In genomic region chr10:124791378-124792348, GRCh38 we compare ENCODE assay signal across 1 cellular context.
TF ChIP-seq lines count a peak whose summit lies in the region.

Gene EEF1AKMT2 (minus strand): TSS chr10:124791887. CDS start chr10:124791833, 54 bp downstream.

TF ChIP-seq in HepG2, 621 proteins besides CTCF, POLR2A, EP300 and RAD21 (continued from another document and continues in another):
- peak; percentile 83 for TF ChIP-seq ZBTB34 (CRISPR knock-in tag; IDR thresholded peaks at IDR 0.05)
- TF ChIP-seq MYNN (CRISPR knock-in tag; IDR thresholded peaks at IDR 0.05; ENCODE audit: low read depth), result no peak; the same call in 1 of the 2 replicates
- TF ChIP-seq ZNF629 (CRISPR knock-in tag; conservative IDR thresholded peaks at IDR 0.05), result 0 out of 2 replicates have a peak, but pooled peaks have one; percentile 9
- peak; percentile 68 for TF ChIP-seq SKIL (CRISPR knock-in tag; IDR thresholded peaks at IDR 0.05; ENCODE audit: borderline replicate concordance)
- peak; percentile 96 for TF ChIP-seq ZNF772 (CRISPR knock-in tag; IDR thresholded peaks at IDR 0.05)
- peak; percentile 77; the same call in 1 of the 2 replicates for TF ChIP-seq ZNF768 (CRISPR knock-in tag; IDR thresholded peaks at IDR 0.05)
- TF ChIP-seq ZNF367 (CRISPR knock-in tag; IDR thresholded peaks at IDR 0.05; ENCODE audit: borderline replicate concordance), result peak; percentile 80; the same call in 1 of the 2 replicates
- TF ChIP-seq PHF5A (CRISPR knock-in tag; IDR thresholded peaks at IDR 0.05; ENCODE audit: low read depth, unreplicated experiment), result peak; percentile 80
- TF ChIP-seq SOX6 (IDR thresholded peaks at IDR 0.05), result no peak
- peak; percentile 61 for TF ChIP-seq SOX6 (CRISPR knock-in tag; IDR thresholded peaks at IDR 0.05)
- 0 out of 2 replicates have a peak, but pooled peaks have one; percentile 17 for TF ChIP-seq ARID3A (IDR thresholded peaks at IDR 0.05; ENCODE audit: low read depth, low read length)
- peak; percentile 68; the same call in 1 of the 2 replicates for TF ChIP-seq CREBL2 (CRISPR knock-in tag; IDR thresholded peaks at IDR 0.05; ENCODE audit: borderline replicate concordance)
- TF ChIP-seq ZNF792 (CRISPR knock-in tag; IDR thresholded peaks at IDR 0.05), result peak; percentile 90
- TF ChIP-seq ETS1 (CRISPR knock-in tag; IDR thresholded peaks at IDR 0.05), result no peak
- TF ChIP-seq ZNF296 (CRISPR knock-in tag; conservative IDR thresholded peaks at IDR 0.05), result no peak
- TF ChIP-seq MED8 (CRISPR knock-in tag; IDR thresholded peaks at IDR 0.05; ENCODE audit: insufficient replicate concordance), result peak; percentile 92
- 0 out of 2 replicates have a peak, but pooled peaks have one; percentile 16 for TF ChIP-seq ZNF569 (CRISPR knock-in tag; IDR thresholded peaks at IDR 0.05; ENCODE audit: borderline replicate concordance)
- no peak for TF ChIP-seq ZNF260 (CRISPR knock-in tag; IDR thresholded peaks at IDR 0.05; ENCODE audit: borderline replicate concordance, low read depth)
- 0 out of 2 replicates have a peak, but pooled peaks have one; percentile 19 for TF ChIP-seq ELF4 (CRISPR knock-in tag; IDR thresholded peaks at IDR 0.05; ENCODE audit: borderline replicate concordance)
- peak; percentile 60; the same call in 1 of the 2 replicates for TF ChIP-seq ZNF724P (CRISPR knock-in tag; IDR thresholded peaks at IDR 0.05; ENCODE audit: borderline replicate concordance)
- peak; percentile 85 for TF ChIP-seq POLR2AphosphoS5 (IDR thresholded peaks at IDR 0.05; ENCODE audit: low read depth, low read length)
- TF ChIP-seq ZNF280D (CRISPR knock-in tag; IDR thresholded peaks at IDR 0.05), result peak; percentile 67; the same call in 1 of the 2 replicates
- TF ChIP-seq CREM (IDR thresholded peaks at IDR 0.05), result no peak; the same call in 1 of the 2 replicates
- TF ChIP-seq CREM (CRISPR knock-in tag; IDR thresholded peaks at IDR 0.05), result no peak
- TF ChIP-seq FOXP4 (CRISPR knock-in tag; IDR thresholded peaks at IDR 0.05), result no peak
- TF ChIP-seq HNRNPLL (IDR thresholded peaks at IDR 0.05; ENCODE audit: low read depth, low read length, poor library complexity, severe bottlenecking), result peak; percentile 96
- no peak for TF ChIP-seq ZNF782 (CRISPR knock-in tag; IDR thresholded peaks at IDR 0.05; ENCODE audit: borderline replicate concordance)
- peak; percentile 96 for TF ChIP-seq KDM3A (CRISPR knock-in tag; IDR thresholded peaks at IDR 0.05; ENCODE audit: low read depth)
- no peak for TF ChIP-seq SNRNP70 (IDR thresholded peaks at IDR 0.05; ENCODE audit: low read depth, low read length)
- TF ChIP-seq EHMT2 (IDR thresholded peaks at IDR 0.05; ENCODE audit: borderline replicate concordance, low read depth, low read length), result no peak
- peak; percentile 81 for TF ChIP-seq ARID5B (CRISPR knock-in tag; IDR thresholded peaks at IDR 0.05)
- peak; percentile 69 for TF ChIP-seq ZSCAN30 (CRISPR knock-in tag; IDR thresholded peaks at IDR 0.05)
- no peak for TF ChIP-seq CENPX (CRISPR knock-in tag; IDR thresholded peaks at IDR 0.05)
- peak; percentile 65; the same call in 1 of the 2 replicates for TF ChIP-seq ERF (CRISPR knock-in tag; IDR thresholded peaks at IDR 0.05)
- TF ChIP-seq HCFC1 (IDR thresholded peaks at IDR 0.05; ENCODE audit: low read depth, low read length), result peak; percentile 52; the same call in 1 of the 2 replicates
- TF ChIP-seq FOXA3 (CRISPR knock-in tag; IDR thresholded peaks at IDR 0.05), result peak; percentile 56
- peak; percentile 81; the same call in 1 of the 2 replicates for TF ChIP-seq ZFP1 (CRISPR knock-in tag; IDR thresholded peaks at IDR 0.05)
- TF ChIP-seq ZNF33A (CRISPR knock-in tag; IDR thresholded peaks at IDR 0.05; ENCODE audit: borderline replicate concordance), result peak; percentile 90; the same call in 1 of the 2 replicates
- TF ChIP-seq ZNF510 (CRISPR knock-in tag; IDR thresholded peaks at IDR 0.05; ENCODE audit: low read depth), result no peak
- peak; percentile 96 for TF ChIP-seq ZBTB2 (CRISPR knock-in tag; IDR thresholded peaks at IDR 0.05; ENCODE audit: low read depth)
- peak; percentile 92 for TF ChIP-seq NAIF1 (CRISPR knock-in tag; IDR thresholded peaks at IDR 0.05; ENCODE audit: borderline replicate concordance)
- peak; percentile 86 for TF ChIP-seq ISL2 (CRISPR knock-in tag; IDR thresholded peaks at IDR 0.05)
- TF ChIP-seq SP5 (CRISPR knock-in tag; IDR thresholded peaks at IDR 0.05; ENCODE audit: borderline replicate concordance, low read depth), result no peak
- TF ChIP-seq ZNF496 (CRISPR knock-in tag; IDR thresholded peaks at IDR 0.05; ENCODE audit: insufficient replicate concordance), result no peak
- TF ChIP-seq DNMT1 (CRISPR knock-in tag; IDR thresholded peaks at IDR 0.05), result no peak; the same call in 1 of the 2 replicates
- 0 out of 2 replicates have a peak, but pooled peaks have one; percentile 21 for TF ChIP-seq ZSCAN25 (CRISPR knock-in tag; IDR thresholded peaks at IDR 0.05)
- peak; percentile 44; the same call in 1 of the 2 replicates for TF ChIP-seq HMG20A (CRISPR knock-in tag; IDR thresholded peaks at IDR 0.05; ENCODE audit: borderline replicate concordance)
- peak; percentile 76; the same call in 1 of the 2 replicates for TF ChIP-seq ZNF460 (CRISPR knock-in tag; IDR thresholded peaks at IDR 0.05; ENCODE audit: borderline replicate concordance)
- TF ChIP-seq ZNF747 (CRISPR knock-in tag; IDR thresholded peaks at IDR 0.05; ENCODE audit: borderline replicate concordance), result peak; percentile 78; the same call in 1 of the 2 replicates
